Comparison of ENCODE assay signal across 16 cellular contexts in genomic region chr14:74147571-74147970, GRCh38.
DNase-seq lines count a peak whose midpoint lies in the region; ATAC-seq and TF ChIP-seq lines count a peak whose summit lies in the region.
"Had no signal": no experiment of that assay in that cellular context is flagged by ENCODE, and none has a peak within 500 bp of the region (broad histone marks: within the 10 kb centered on the region; RNA-seq: fewer than 3 reads in every experiment).

No MANE protein-coding gene starts in this region.

- DNase-seq in activated T-cell treated with anti-CD3 and anti-CD28 coated beads, Interleukin-2, amount 50 U/mL, for 72 hours, result no peak
- no peak for DNase-seq in activated T-cell treated with anti-CD3 and anti-CD28 coated beads, Interleukin-2, amount 50 U/mL, for 4 hours
- DNase-seq in MV-4-11 (lab: John Stamatoyannopoulos, UW), result peak; percentile 2
- no peak for DNase-seq in left lung
- no peak for DNase-seq in DMS153 (lab: John Stamatoyannopoulos, UW)
- DNase-seq in HuH-7.5 (ENCODE audit: low spot score), result no peak
- DNase-seq: C1 segment of cervical spinal cord; Calu3; CD4-positive, alpha-beta T cell; DMS 273 treated with DMSO at 0.1 percent for 48 hours; DMS79; H7 had no signal

- no peaks in the 10 kb centered on the region for H3K27me3 ChIP-seq in left lung

- H3K4me3 ChIP-seq in HEK293 (ENCODE audit: low read depth, low read length) (no peak overlapping the region), left lung (no peak overlapping the region)
- H3K4me3 ChIP-seq: GM12878, GM23338 had no signal

- peaks cover 0 to 3% of the 10 kb centered on the region in 2 donors for H3K36me3 Mint-ChIP-seq in activated T-cell treated with anti-CD3 and anti-CD28 coated beads, Interleukin-2, amount 50 U/mL, for 72 hours (ENCODE audit: insufficient read depth in 2 of 2)
- H3K36me3 Mint-ChIP-seq in activated T-cell treated with anti-CD3 and anti-CD28 coated beads, Interleukin-2, amount 50 U/mL, for 4 hours (ENCODE audit: insufficient read depth), result peaks cover 20% of the 10 kb centered on the region

- H3K9me3 Mint-ChIP-seq in activated T-cell treated with anti-CD3 and anti-CD28 coated beads, Interleukin-2, amount 50 U/mL, for 72 hours, result no peaks in the 10 kb centered on the region
- no peaks in the 10 kb centered on the region for H3K9me3 Mint-ChIP-seq in activated T-cell treated with anti-CD3 and anti-CD28 coated beads, Interleukin-2, amount 50 U/mL, for 4 hours
- H3K9me3 Mint-ChIP-seq: CD4-positive, alpha-beta T cell; GM23338 had no signal

- intact Hi-C loops in left lung (cut with DNase I), result no loop called here

- ATAC-seq in activated T-cell treated with anti-CD3 and anti-CD28 coated beads, Interleukin-2, amount 50 U/mL, for 72 hours (replicated peaks in 1 of 2), result peak; percentile 53 to 74
- ATAC-seq in activated T-cell treated with anti-CD3 and anti-CD28 coated beads, Interleukin-2, amount 50 U/mL, for 4 hours, result no peak
- peak; percentile 32 for ATAC-seq in left lung
- ATAC-seq: GM12878, GM23338 had no signal

- CTCF ChIA-PET in HEK293 (lab: Yijun Ruan, JAX), result interaction anchor here (0.8 kb wide), 1 partner anchor 15 kb away, joined by 5 read pairs; no protein-coding TSS in a partner anchor

- H3K4me3 Mint-ChIP-seq in activated T-cell treated with anti-CD3 and anti-CD28 coated beads, Interleukin-2, amount 50 U/mL, for 72 hours, result no peak overlapping the region
- H3K4me3 Mint-ChIP-seq in activated T-cell treated with anti-CD3 and anti-CD28 coated beads, Interleukin-2, amount 50 U/mL, for 4 hours, result no peak overlapping the region
- H3K4me3 Mint-ChIP-seq: B cell; CD4-positive, alpha-beta T cell; GM23338 had no signal

- H3K9me3 ChIP-seq in HEK293 (ENCODE audit: control insufficient read depth, insufficient read depth, low read depth, low read length), result no peaks in the 10 kb centered on the region
- H3K9me3 ChIP-seq in left lung, result no peaks in the 10 kb centered on the region

- H3K4me1 ChIP-seq in HEK293 (ENCODE audit: control insufficient read depth, insufficient read depth, low read length), result peaks cover 13% of the 10 kb centered on the region
- H3K4me1 ChIP-seq in left lung, result no peaks in the 10 kb centered on the region

- no peak overlapping the region for H3K27ac Mint-ChIP-seq in activated T-cell treated with anti-CD3 and anti-CD28 coated beads, Interleukin-2, amount 50 U/mL, for 72 hours
- H3K27ac Mint-ChIP-seq: B cell; CD4-positive, alpha-beta T cell; GM23338 had no signal

- peaks cover 31% of the 10 kb centered on the region for H3K4me1 Mint-ChIP-seq in activated T-cell treated with anti-CD3 and anti-CD28 coated beads, Interleukin-2, amount 50 U/mL, for 72 hours (ENCODE audit: low read depth)
- peaks cover 7% of the 10 kb centered on the region for H3K4me1 Mint-ChIP-seq in activated T-cell treated with anti-CD3 and anti-CD28 coated beads, Interleukin-2, amount 50 U/mL, for 4 hours (ENCODE audit: low read depth)
- H3K4me1 Mint-ChIP-seq: B cell, GM23338 had no signal

- no peak for TF ChIP-seq CTCF in HEK293 (tag by site-specific recombination; IDR thresholded peaks at IDR 0.05)
- no peak for TF ChIP-seq CTCF in left lung (IDR thresholded peaks at IDR 0.05)

- H3K27ac ChIP-seq in HEK293 (ENCODE audit: extremely low read depth, low read depth, low read length) (no peak overlapping the region), left lung (no peak overlapping the region)

- no peaks in the 10 kb centered on the region for H3K36me3 ChIP-seq in HEK293 (ENCODE audit: control insufficient read depth in 2 of 2, insufficient read depth in 1 of 2, low read length in 2 of 2)
- H3K36me3 ChIP-seq in left lung, result no peaks in the 10 kb centered on the region

- POLR2A ChIA-PET in HEK293 (lab: Yijun Ruan, JAX), result interaction anchor here (0.6 kb wide), 1 partner anchor 173 kb away, joined by 3 read pairs; no protein-coding TSS in a partner anchor

- no peaks in the 10 kb centered on the region for H3K27me3 Mint-ChIP-seq in activated T-cell treated with anti-CD3 and anti-CD28 coated beads, Interleukin-2, amount 50 U/mL, for 72 hours (ENCODE audit: low read depth)
- H3K27me3 Mint-ChIP-seq in activated T-cell treated with anti-CD3 and anti-CD28 coated beads, Interleukin-2, amount 50 U/mL, for 4 hours (ENCODE audit: low read depth), result no peaks in the 10 kb centered on the region
- H3K27me3 Mint-ChIP-seq: B cell; CD4-positive, alpha-beta T cell had no signal

TF ChIP-seq in HEK293, 187 proteins besides CTCF, POLR2A, EP300 and RAD21:
- TF ChIP-seq ZNF184 (tag by site-specific recombination; IDR thresholded peaks at IDR 0.05), result no peak
- peak; percentile 47; the same call in 1 of the 2 replicates for TF ChIP-seq ZNF146 (tag by site-specific recombination; IDR thresholded peaks at IDR 0.05)

Comparison
In these comparisons a context has a peak if more than half of its experiments do, and no peak if none do; other contexts are left out.
1. ATAC-seq: peak in activated T-cell treated with anti-CD3 and anti-CD28 coated beads, Interleukin-2, amount 50 U/mL, for 72 hours (2 of 2) and left lung (single experiment); none in activated T-cell treated with anti-CD3 and anti-CD28 coated beads, Interleukin-2, amount 50 U/mL, for 4 hours (0 of 2).